Comparison of ENCODE assay signal across 1 cellular context in the genomic region with DNA sequence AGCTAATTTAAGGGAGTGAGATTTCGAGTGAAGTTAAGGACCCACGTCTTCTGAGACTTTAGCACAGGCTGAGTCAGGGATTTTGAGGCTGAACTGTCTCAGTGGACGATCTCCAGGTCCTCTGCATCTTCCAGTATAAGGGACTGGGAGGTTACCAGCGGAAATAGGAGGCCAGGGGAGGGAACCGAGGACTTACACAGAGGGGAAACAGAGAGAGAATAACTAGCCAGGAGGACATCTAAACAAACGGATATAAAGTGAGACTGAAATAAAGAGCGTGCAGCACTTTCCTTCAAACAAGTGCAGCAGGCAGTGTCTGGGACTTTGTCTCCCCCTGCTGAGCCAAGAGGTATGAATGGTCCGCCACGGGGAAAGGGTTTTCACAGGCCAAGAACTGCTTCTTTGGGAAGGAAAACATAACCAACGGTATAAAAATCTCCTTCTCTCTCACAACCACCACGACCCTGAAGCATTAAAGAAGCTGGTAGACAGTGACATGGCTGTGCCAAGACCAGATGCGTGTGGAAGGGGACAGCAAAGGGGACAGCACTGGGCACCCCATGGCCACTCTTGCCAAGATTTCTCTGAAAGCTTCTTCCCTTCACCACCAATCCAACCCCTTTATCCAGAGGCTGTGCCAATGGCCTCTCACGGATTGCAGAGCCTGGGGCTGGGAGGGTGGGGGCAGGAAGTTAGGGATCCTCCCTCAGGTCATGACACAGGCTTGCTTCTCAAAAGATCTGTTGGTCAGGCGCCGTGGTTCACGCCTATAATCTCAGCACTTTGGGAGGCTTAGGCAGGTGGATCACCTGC.
TF ChIP-seq lines count a peak whose summit lies in the region.

No MANE protein-coding gene starts in this region.

TF ChIP-seq in H1, 55 proteins besides CTCF, POLR2A, EP300 and RAD21:
- TF ChIP-seq NRF1 (IDR thresholded peaks at IDR 0.05; ENCODE audit: low read depth, low read length) (no peak), SAP30 (IDR thresholded peaks at IDR 0.05; ENCODE audit: insufficient read depth, insufficient replicate concordance, low read length) (no peak), TEAD4 (IDR thresholded peaks at IDR 0.05; ENCODE audit: low read depth, low read length) (no peak), ZNF274 (IDR thresholded peaks at IDR 0.05; ENCODE audit: borderline replicate concordance, extremely low read depth, low read length) (no peak), POU5F1 (IDR thresholded peaks at IDR 0.05; ENCODE audit: low read depth, low read length) (no peak), CHD2 (IDR thresholded peaks at IDR 0.05; ENCODE audit: low read length) (no peak)
